ENCODE assay signal across 8 cellular contexts in the genomic region with DNA sequence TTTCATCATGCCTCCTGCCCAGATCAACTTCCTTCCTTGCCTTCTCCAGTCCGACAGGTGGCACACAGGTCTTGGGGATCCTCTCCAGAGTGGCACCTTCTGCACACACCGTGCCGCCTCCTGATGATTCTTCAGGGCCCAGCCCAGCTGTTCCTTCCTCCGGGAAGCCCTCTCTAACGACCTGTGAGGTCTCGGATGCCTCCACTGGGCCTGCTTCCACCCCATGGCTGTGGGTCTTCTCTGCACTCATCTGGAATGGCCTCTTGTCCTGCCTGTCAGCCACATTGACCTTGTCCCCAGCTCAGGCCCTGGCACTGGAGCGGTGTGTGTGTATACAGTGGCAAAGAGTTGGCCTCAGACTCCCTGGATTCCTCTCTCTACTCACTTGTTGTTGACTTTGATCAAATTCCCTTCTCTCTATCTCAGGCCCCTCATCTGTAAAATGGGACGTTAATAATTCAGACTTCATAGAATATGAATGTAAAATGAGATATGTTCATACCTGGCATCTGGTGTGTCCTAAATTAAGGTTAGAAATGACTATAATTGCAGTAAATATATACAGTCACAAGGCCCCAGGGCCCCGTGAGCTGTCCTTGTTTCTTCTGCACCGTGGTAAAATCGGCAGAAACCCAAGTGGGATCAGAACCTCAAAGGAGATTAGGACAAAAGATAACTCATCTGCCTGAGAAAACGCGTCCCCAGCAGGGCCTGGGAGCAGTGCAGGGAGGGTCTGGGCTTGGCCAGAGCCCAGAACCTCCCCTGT. TPM values are rescaled to one million over a fixed set of nuclear protein-coding genes. Genes with fewer than 3 reads are reported as not detected.
DNase-seq lines count a peak whose midpoint lies in the region; ATAC-seq, FAIRE-seq and TF ChIP-seq lines count a peak whose summit lies in the region.

No MANE protein-coding gene starts in this region.

- intact Hi-C loops in Caco-2 (cut with micrococcal nuclease; ENCODE audit: unreplicated experiment) (no loop called here), pancreas (cut with DNase I) (no loop called here)

- H3K27ac ChIP-seq in SK-N-SH (ENCODE audit: low read depth in 2 of 2, low read length in 1 of 2) (peak overlapping the region; percentile 72 to 82; a peak in 3 of 4 replicates), pancreas (peak overlapping the region in 1 of 4 donors; percentile 62)

- TF ChIP-seq CTCF in Caco-2 (IDR thresholded peaks at IDR 0.05; ENCODE audit: insufficient read depth in 1 of 2, low read depth in 1 of 2, low read length in 1 of 2, severe bottlenecking in 1 of 2, unreplicated experiment in 1 of 2) (no peak), SK-N-SH (IDR thresholded peaks at IDR 0.05) (no peak), pancreas (IDR thresholded peaks at IDR 0.05) (no peak)

- no peaks in the 10 kb centered on the region for H3F3A ChIP-seq in SK-N-SH (replicated peaks; ENCODE audit: insufficient read depth)

- H3K36me3 ChIP-seq in Caco-2 (ENCODE audit: control insufficient read depth, insufficient read depth, low read length) (no peaks in the 10 kb centered on the region), SK-N-SH (replicated peaks in 1 of 2; ENCODE audit: control insufficient read depth in 1 of 2, insufficient read depth in 2 of 2, low read length in 1 of 2) (peaks cover 0 to 7% of the 10 kb centered on the region in 2 experiments), pancreas (peaks cover 0 to 2% (median 0%) of the 10 kb centered on the region in 3 donors)

- H3K4me3 ChIP-seq in Caco-2 (ENCODE audit: low read depth, low read length), result peak overlapping the region; percentile 86
- peak overlapping the region; percentile 89 to 91 for H3K4me3 ChIP-seq in SK-N-SH (ENCODE audit: low read depth in 2 of 2, low read length in 1 of 2)
- H3K4me3 ChIP-seq in pancreas, result peak overlapping the region in 3 of 4 donors; percentile 95 to 96 (median 95)

- no peak for FAIRE-seq in pancreas (lab: Jason Lieb, UNC)

- POLR2A ChIA-PET in Caco-2 (lab: Charles Lee), result interaction anchor here (0.6 kb wide), 2 partner anchors 23 to 32 kb away, joined by 3 read pairs; partner anchors contain the start of genes AURKA and CSTF1
- POLR2A ChIA-PET in SK-N-SH (lab: Yijun Ruan, JAX), result interaction anchor here (0.6 kb wide), 1 partner anchor 32 kb away, joined by 3 read pairs; the partner anchor contains the start of genes AURKA and CSTF1

- peak overlapping the region; percentile 87 for H3K4me3 Mint-ChIP-seq in Caco-2 (ENCODE audit: unreplicated experiment)

- DNase-seq in Caco-2 (no peak), SK-N-SH (peak; percentile 52), pancreas (peak in 1 of 6 donors; percentile 17), EL (no peak)

- peak overlapping the region; percentile 77 for H3K9ac ChIP-seq in SK-N-SH

- H3K36me3 Mint-ChIP-seq in Caco-2 (ENCODE audit: insufficient read depth, unreplicated experiment), result no peaks in the 10 kb centered on the region

- no peak for TF ChIP-seq EP300 in SK-N-SH (IDR thresholded peaks at IDR 0.05; ENCODE audit: borderline replicate concordance in 1 of 2, low read depth in 1 of 2, low read length in 1 of 2)

- WGBS in SK-N-SH (ENCODE audit: low lambda C conversion rate), result 54% methylated on average over 11 of the region's 13 CpGs
- 62 to 70% methylated on average over 13 of the region's 13 CpGs for WGBS in pancreas, 2 donors

- peak overlapping the region; percentile 93 for H2AFZ ChIP-seq in SK-N-SH (ENCODE audit: low read depth)

- H3K4me1 Mint-ChIP-seq in Caco-2 (ENCODE audit: low read depth, unreplicated experiment), result no peaks in the 10 kb centered on the region

- ATAC-seq in esophagus mucosa, result peak; percentile 26
- ATAC-seq in pancreas, result peak in 3 of 4 donors; percentile 1 to 6 (median 6)
- no peak for ATAC-seq in HG02870 (IDR thresholded peaks at IDR 0.05; ENCODE audit: unreplicated experiment)
- ATAC-seq in HG03139 (IDR thresholded peaks at IDR 0.05; ENCODE audit: unreplicated experiment), result no peak
- no peak for ATAC-seq in HG03097 (IDR thresholded peaks at IDR 0.05; ENCODE audit: low FRiP score, unreplicated experiment)

- H3K9me3 ChIP-seq in Caco-2, result no peaks in the 10 kb centered on the region
- H3K9me3 ChIP-seq in SK-N-SH, result no peaks in the 10 kb centered on the region
- no peaks in the 10 kb centered on the region for H3K9me3 ChIP-seq in pancreas

- CTCF ChIA-PET in Caco-2 (lab: Charles Lee) (interaction anchor here (0.6 kb wide), 1 partner anchor 27 kb away, joined by 3 read pairs; no protein-coding TSS in a partner anchor), SK-N-SH (lab: Yijun Ruan, JAX) (interaction anchor here (1.4 kb wide), 1 partner anchor 17 kb away, joined by 5 read pairs; no protein-coding TSS in a partner anchor)

- H3K79me2 ChIP-seq in SK-N-SH (ENCODE audit: insufficient read depth), result peaks cover 46% of the 10 kb centered on the region

- no peaks in the 10 kb centered on the region for H3K27me3 Mint-ChIP-seq in Caco-2 (ENCODE audit: insufficient read depth, unreplicated experiment)

- peak overlapping the region; percentile 96 for H3K4me2 ChIP-seq in SK-N-SH

- H3K27me3 ChIP-seq in Caco-2 (replicated peaks; ENCODE audit: control insufficient read depth, insufficient read depth, low read length), result no peaks in the 10 kb centered on the region
- no peaks in the 10 kb centered on the region for H3K27me3 ChIP-seq in SK-N-SH (ENCODE audit: insufficient read depth)
- no peaks in the 10 kb centered on the region for H3K27me3 ChIP-seq in pancreas

- no peaks in the 10 kb centered on the region for H3K9me3 Mint-ChIP-seq in Caco-2 (ENCODE audit: unreplicated experiment)

- no peak for TF ChIP-seq RAD21 in SK-N-SH (IDR thresholded peaks at IDR 0.05; ENCODE audit: low read length)

- H3K9me2 ChIP-seq in SK-N-SH, result no peaks in the 10 kb centered on the region

- no peaks in the 10 kb centered on the region for H3K4me1 ChIP-seq in Caco-2
- peaks cover 0 to 14% of the 10 kb centered on the region in 2 experiments; a peak in 2 of 4 replicates for H3K4me1 ChIP-seq in SK-N-SH (ENCODE audit: control insufficient read depth in 1 of 2, insufficient read depth in 2 of 2, low read depth in 1 of 2, low read length in 1 of 2)
- H3K4me1 ChIP-seq in pancreas, result peaks cover 0 to 6% (median 0%) of the 10 kb centered on the region in 3 donors

- no peaks in the 10 kb centered on the region for H4K20me1 ChIP-seq in SK-N-SH (ENCODE audit: insufficient read depth)

- BruUV-seq in Caco-2 (replicated peaks; lab: Mats Ljungman, UMichigan), result TSS peak; percentile 31

- H3K27ac Mint-ChIP-seq in Caco-2 (ENCODE audit: unreplicated experiment), result peak overlapping the region; percentile 11

TF ChIP-seq in SK-N-SH, 30 proteins besides CTCF, POLR2A, EP300 and RAD21:
- TF ChIP-seq RFX5 (IDR thresholded peaks at IDR 0.05; ENCODE audit: low read length) (no peak), GATA2 (CRISPR knock-in tag; IDR thresholded peaks at IDR 0.05) (no peak), TCF12 (IDR thresholded peaks at IDR 0.05) (no peak), SMC3 (IDR thresholded peaks at IDR 0.05; ENCODE audit: low read depth, low read length) (no peak)
- TF ChIP-seq, protein P1, sequence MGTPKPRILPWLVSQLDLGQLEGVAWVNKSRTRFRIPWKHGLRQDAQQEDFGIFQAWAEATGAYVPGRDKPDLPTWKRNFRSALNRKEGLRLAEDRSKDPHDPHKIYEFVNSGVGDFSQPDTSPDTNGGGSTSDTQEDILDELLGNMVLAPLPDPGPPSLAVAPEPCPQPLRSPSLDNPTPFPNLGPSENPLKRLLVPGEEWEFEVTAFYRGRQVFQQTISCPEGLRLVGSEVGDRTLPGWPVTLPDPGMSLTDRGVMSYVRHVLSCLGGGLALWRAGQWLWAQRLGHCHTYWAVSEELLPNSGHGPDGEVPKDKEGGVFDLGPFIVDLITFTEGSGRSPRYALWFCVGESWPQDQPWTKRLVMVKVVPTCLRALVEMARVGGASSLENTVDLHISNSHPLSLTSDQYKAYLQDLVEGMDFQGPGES (IDR thresholded peaks at IDR 0.05; ENCODE audit: low read depth, low read length), result no peak
- TF ChIP-seq, protein P2, sequence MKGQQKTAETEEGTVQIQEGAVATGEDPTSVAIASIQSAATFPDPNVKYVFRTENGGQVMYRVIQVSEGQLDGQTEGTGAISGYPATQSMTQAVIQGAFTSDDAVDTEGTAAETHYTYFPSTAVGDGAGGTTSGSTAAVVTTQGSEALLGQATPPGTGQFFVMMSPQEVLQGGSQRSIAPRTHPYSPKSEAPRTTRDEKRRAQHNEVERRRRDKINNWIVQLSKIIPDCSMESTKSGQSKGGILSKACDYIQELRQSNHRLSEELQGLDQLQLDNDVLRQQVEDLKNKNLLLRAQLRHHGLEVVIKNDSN (IDR thresholded peaks at IDR 0.05; ENCODE audit: borderline replicate concordance, low read depth), result no peak
TF ChIP-seq in SK-N-SH: peak in this region for 0.

RNA-seq across cellular contexts. Expression of gene FAM210B, which starts 1.5 kb away (rescaled TPM):
- 20.5 and 21.1 TPM in 2 replicates for total RNA-seq in Caco-2 (2022)
- 34.6 and 44.1 TPM in 2 replicates for polyA plus RNA-seq in SK-N-SH (2012; rRNA removed)
- 53.8 and 56.9 TPM in 2 replicates for polyA plus RNA-seq in SK-N-SH (2012; cell fraction: cytosol; rRNA removed)
- polyA plus RNA-seq in SK-N-SH (2012; cell fraction: nucleus; rRNA removed), result 13.4 and 20.1 TPM in 2 replicates
- total RNA-seq in esophagus mucosa, result 24.7 TPM
- total RNA-seq in pancreas, result 10 to 100 TPM; 15.3 to 28.2 (median 24.8) TPM
- 10 to 100 TPM; 13.1 to 29.6 TPM for polyA plus RNA-seq in pancreas

RNA-seq across cellular contexts. Expression of gene AURKA, which starts 31.7 kb away (rescaled TPM):
- total RNA-seq in Caco-2 (2022) (216 and 233 TPM in 2 replicates), esophagus mucosa (14.5 TPM), pancreas (1 to 10 TPM in 4 of 6 donors, under 1 TPM in 2; 0.51 to 1.9 (median 1.1) TPM)
- polyA plus RNA-seq in SK-N-SH (2012; rRNA removed) (24.6 and 27.6 TPM in 2 replicates), pancreas (under 1 TPM; 0.61 to 0.80 TPM)
- polyA plus RNA-seq in SK-N-SH (2012; cell fraction: cytosol; rRNA removed), result 27.6 and 29.6 TPM in 2 replicates
- 11.1 and 15.1 TPM in 2 replicates for polyA plus RNA-seq in SK-N-SH (2012; cell fraction: nucleus; rRNA removed)

RNA-seq across cellular contexts. Expression of gene CSTF1, which starts 32.1 kb away (rescaled TPM):
- total RNA-seq in Caco-2 (2022), result 97.0 and 101 TPM in 2 replicates
- polyA plus RNA-seq in SK-N-SH (2012; rRNA removed), result 23.4 and 31.2 TPM in 2 replicates
- polyA plus RNA-seq in SK-N-SH (2012; cell fraction: cytosol; rRNA removed), result 23.7 and 25.3 TPM in 2 replicates
- 27.4 and 32.0 TPM in 2 replicates for polyA plus RNA-seq in SK-N-SH (2012; cell fraction: nucleus; rRNA removed)
- 18.5 TPM for total RNA-seq in esophagus mucosa
- total RNA-seq in pancreas, result 10 to 100 TPM; 12.1 to 17.5 (median 16.2) TPM
- 10 to 100 TPM in 1 of 2 donors, 1 to 10 TPM in 1; 4.5 to 13.0 TPM for polyA plus RNA-seq in pancreas

RNA-seq across cellular contexts. Expression of gene CASS4, which starts 51.7 kb away (rescaled TPM):
- total RNA-seq in Caco-2 (2022), result 0.64 and 0.67 TPM in 2 replicates
- polyA plus RNA-seq in SK-N-SH (2012; rRNA removed), result 0.02 TPM in 1 of 2 replicates, not detected in the other
- polyA plus RNA-seq in SK-N-SH (2012; cell fraction: cytosol; rRNA removed), result 0.03 TPM in 1 of 2 replicates, not detected in the other
- polyA plus RNA-seq in SK-N-SH (2012; cell fraction: nucleus; rRNA removed), result 0.02 and 0.06 TPM in 2 replicates
- total RNA-seq in esophagus mucosa, result 0.28 TPM
- total RNA-seq in pancreas, result 1 to 10 TPM in 2 of 6 donors, under 1 TPM in 4; 0.04 to 1.6 (median 0.24) TPM
- under 1 TPM; 0.11 to 0.31 TPM for polyA plus RNA-seq in pancreas

Comparison
In these comparisons a context has a peak if more than half of its experiments do, and no peak if none do; other contexts are left out.
1. ATAC-seq: peak in esophagus mucosa (single experiment) and pancreas (3 of 4); none in HG02870 (single experiment), HG03139 (single experiment) and HG03097 (single experiment).
2. RNA of gene AURKA, which starts 31.7 kb away (total RNA-seq): 216 to 233 TPM in Caco-2; 14.5 TPM in esophagus mucosa (single experiment) and 0.51 to 1.9 TPM in pancreas; every median in the first group is over 10 times any median in the second.
3. Peak in every context shown above with its lines, with median percentiles within 50 percentile points of each other: H3K4me3 ChIP-seq.